In genomic region chr4:40121515-40121914, GRCh38 we compare ENCODE assay signal across 8 cellular contexts.
DNase-seq lines count a peak whose midpoint lies in the region; ATAC-seq and TF ChIP-seq lines count a peak whose summit lies in the region.

No MANE protein-coding gene starts in this region.

- ATAC-seq in GM21619 (IDR thresholded peaks at IDR 0.05; ENCODE audit: unreplicated experiment) (peak; percentile 60), upper lobe of left lung (ENCODE audit: low FRiP score in 2 of 2) (peak in 1 of 2 donors; percentile 80), GM18909 (IDR thresholded peaks at IDR 0.05; ENCODE audit: poor library complexity, unreplicated experiment) (no peak)

- H3K4me3 ChIP-seq in AG10803 (ENCODE audit: low read length): no peak overlapping the region
- H3K4me3 ChIP-seq in fibroblast of the aortic adventitia (ENCODE audit: low read depth, low read length): no peak overlapping the region
- H3K4me3 ChIP-seq in upper lobe of left lung: no peak overlapping the region

- H3K27me3 ChIP-seq in upper lobe of left lung: no peaks in the 10 kb centered on the region

- DNase-seq in AG10803 (ENCODE audit: low read depth): peak; percentile 58
- DNase-seq in SIG-M5 (lab: John Stamatoyannopoulos, UW): peak; percentile 35
- DNase-seq in fibroblast of the aortic adventitia (ENCODE audit: low read depth): peak; percentile 66
- peak in 1 of 2 donors; percentile 43 for DNase-seq in upper lobe of left lung
- DNase-seq in NCI-H82 treated with DMSO at 0.1 percent for 48 hours (lab: John Stamatoyannopoulos, UW; ENCODE audit: unreplicated experiment): no peak
- DNase-seq in NCI-H2081 (lab: John Stamatoyannopoulos, UW): no peak

- H3K4me1 ChIP-seq in upper lobe of left lung: peaks cover 0 to 3% (median 0%) of the 10 kb centered on the region in 4 donors

- no peak for TF ChIP-seq POLR2A in upper lobe of left lung (IDR thresholded peaks at IDR 0.05)

- peaks cover 0 to 5% (median 2%) of the 10 kb centered on the region in 4 donors for H3K36me3 ChIP-seq in upper lobe of left lung

- TF ChIP-seq CTCF in AG10803 (conservative IDR thresholded peaks at IDR 0.05; ENCODE audit: low read length) (no peak), fibroblast of the aortic adventitia (IDR thresholded peaks at IDR 0.05; ENCODE audit: insufficient read depth, low read length) (no peak), upper lobe of left lung (IDR thresholded peaks at IDR 0.05) (no peak)

- H3K9me3 ChIP-seq in upper lobe of left lung: no peaks in the 10 kb centered on the region

- H3K27ac ChIP-seq in upper lobe of left lung: peak overlapping the region in 3 of 4 donors; percentile 3 to 10 (median 4)

- WGBS in upper lobe of left lung, 2 donors: 39 to 42% methylated on average over 4 of the region's 4 CpGs

- TF ChIP-seq EP300 in upper lobe of left lung (IDR thresholded peaks at IDR 0.05): no peak

Comparison
In these comparisons a context has a peak if more than half of its experiments do, and no peak if none do; other contexts are left out.
1. DNase-seq: peak in AG10803 (single experiment), SIG-M5 (single experiment) and fibroblast of the aortic adventitia (single experiment); none in NCI-H82 treated with DMSO at 0.1 percent for 48 hours (single experiment) and NCI-H2081 (0 of 2).